18 cellular contexts compared by ENCODE assay signal in genomic region chr7:34061175-34061574, GRCh38.
DNase-seq lines count a peak whose midpoint lies in the region; ATAC-seq, FAIRE-seq and TF ChIP-seq lines count a peak whose summit lies in the region.
"Had no signal": no experiment of that assay in that cellular context is flagged by ENCODE, and none has a peak within 500 bp of the region (broad histone marks: within the 10 kb centered on the region; RNA-seq: fewer than 3 reads in every experiment).

No MANE protein-coding gene starts in this region.

- ATAC-seq in lung (ENCODE audit: insufficient read depth, low FRiP score) = peak; percentile 17
- ATAC-seq in HG03097 (IDR thresholded peaks at IDR 0.05; ENCODE audit: low FRiP score, unreplicated experiment) = no peak
- ATAC-seq in HG02870 (IDR thresholded peaks at IDR 0.05; ENCODE audit: unreplicated experiment) = no peak
- ATAC-seq: Panc1; stimulated activated naive B cell treated with anti-CD40 and anti-IgM and Interleukin-4, amounts not matched to agents 10 μg/mL and 1 μg/mL and 100 μg/mL, for 72 hours had no signal

- CTCF ChIA-PET in BJ (lab: Yijun Ruan, JAX) = interaction anchor here (1.9 to 2.2 kb wide), 2 partner anchors 27 to 79 kb away, joined by 6 to 8 read pairs; no protein-coding TSS in a partner anchor
- CTCF ChIA-PET in endothelial cell of umbilical vein (lab: Charles Lee) = interaction anchor here (0.9 kb wide), 1 partner anchor 16 kb away, joined by 3 read pairs; no protein-coding TSS in a partner anchor

- peak; percentile 61 for DNase-seq in BJ (ENCODE audit: low read depth)
- peak; percentile 97 for DNase-seq in NCI-H460 (ENCODE audit: extremely low read depth, low read depth)
- DNase-seq in endothelial cell of umbilical vein (ENCODE audit: low read depth, low spot score) = peak; percentile 50
- no peak for DNase-seq in lung (ENCODE audit: low spot score)
- DNase-seq in NCI-H1105 treated with DMSO at 0.1 percent for 48 hours (lab: John Stamatoyannopoulos, UW) = no peak
- no peak for DNase-seq in NOMO-1 treated with DMSO at 0.1 percent for 48 hours (lab: John Stamatoyannopoulos, UW; ENCODE audit: unreplicated experiment)
- DNase-seq: activated CD4-positive, alpha-beta memory T cell treated with anti-CD3 and anti-CD28 coated beads for 36 hours; esophagus squamous epithelium; NCI-H1048; NCI-H446; retina; stimulated activated CD4-positive, alpha-beta T cell treated with anti-CD3 and anti-CD28 coated beads, Interleukin-4, amount 100 ng/mL, for 4 hours; stimulated activated naive B cell treated with anti-CD40 and anti-IgM and Interleukin-4, amounts not matched to agents 10 μg/mL and 1 μg/mL and 100 μg/mL, for 72 hours; T-helper 9 cell had no signal

- intact Hi-C loops in endothelial cell of umbilical vein (cut with micrococcal nuclease) = no loop called here

- no TSS peak for BruUV-seq in endothelial cell of umbilical vein (replicated peaks; lab: Mats Ljungman, UMichigan)

- dilution Hi-C loops in endothelial cell of umbilical vein (cut with MboI; ENCODE audit: extremely low pct_ligation_motif_present, low sequenced_read_pairs) = no loop called here

- no peak for FAIRE-seq in endothelial cell of umbilical vein (lab: Jason Lieb, UNC)
- FAIRE-seq: G401.6 had no signal

- no peaks in the 10 kb centered on the region for H4K20me1 ChIP-seq in endothelial cell of umbilical vein (replicated peaks; ENCODE audit: control insufficient read depth, extremely low read depth, insufficient read depth, low read length)

- H3K9me1 ChIP-seq in endothelial cell of umbilical vein (replicated peaks; ENCODE audit: control insufficient read depth, extremely low read depth, insufficient read depth, low read length) = no peaks in the 10 kb centered on the region

- H3K27me3 ChIP-seq in BJ (ENCODE audit: control insufficient read depth, insufficient read depth, low read length) (no peaks in the 10 kb centered on the region), endothelial cell of umbilical vein (ENCODE audit: control insufficient read depth in 2 of 2, insufficient read depth in 2 of 2, low read length in 2 of 2) (no peaks in the 10 kb centered on the region), lung (ENCODE audit: control insufficient read depth, insufficient read depth) (no peaks in the 10 kb centered on the region)
- H3K27me3 ChIP-seq: esophagus squamous epithelium had no signal

- TF ChIP-seq CTCF in BJ (IDR thresholded peaks at IDR 0.05; ENCODE audit: insufficient read depth, low read depth, low read length) (no peak), endothelial cell of umbilical vein (IDR thresholded peaks at IDR 0.05; ENCODE audit: extremely low read depth in 1 of 2, insufficient read depth in 1 of 2, low read depth in 1 of 2, low read length in 2 of 2) (no peak), lung (IDR thresholded peaks at IDR 0.05; ENCODE audit: control extremely low read depth, extremely low read depth) (no peak)

- no peak overlapping the region for H3K27ac ChIP-seq in endothelial cell of umbilical vein (ENCODE audit: insufficient read depth, low read depth, low read length)
- H3K27ac ChIP-seq in lung (ENCODE audit: low read depth in 1 of 2, low read length in 1 of 2) = no peak overlapping the region
- H3K27ac ChIP-seq: esophagus squamous epithelium had no signal

- H3K36me3 ChIP-seq in BJ (ENCODE audit: control insufficient read depth, insufficient read depth, low read length) = no peaks in the 10 kb centered on the region; the same call in 1 of the 2 replicates
- H3K36me3 ChIP-seq in endothelial cell of umbilical vein (ENCODE audit: control insufficient read depth in 2 of 2, extremely low read depth in 1 of 2, insufficient read depth in 2 of 2, low read length in 2 of 2) = no peaks in the 10 kb centered on the region
- H3K36me3 ChIP-seq in lung (ENCODE audit: control insufficient read depth in 2 of 2, insufficient read depth in 2 of 2, low read length in 2 of 2) = no peaks in the 10 kb centered on the region
- H3K36me3 ChIP-seq: esophagus squamous epithelium had no signal

- POLR2A ChIA-PET in BJ (lab: Charles Lee) = no interaction called here
- POLR2A ChIA-PET in endothelial cell of umbilical vein (lab: Charles Lee) = no interaction called here

- no peak for TF ChIP-seq POLR2A in endothelial cell of umbilical vein (IDR thresholded peaks at IDR 0.05; ENCODE audit: low read depth, low read length)

- H3K4me2 ChIP-seq in endothelial cell of umbilical vein (ENCODE audit: insufficient read depth, low read length) = peak overlapping the region; percentile 4

- H3K9ac ChIP-seq in endothelial cell of umbilical vein (replicated peaks; ENCODE audit: extremely low read depth, insufficient read depth, low read length) = no peak overlapping the region

- H2AFZ ChIP-seq in endothelial cell of umbilical vein (ENCODE audit: low read depth, low read length) = no peak overlapping the region

- H3K4me3 ChIP-seq in BJ (ENCODE audit: low read depth, low read length) (no peak overlapping the region), endothelial cell of umbilical vein (replicated peaks in 1 of 3; ENCODE audit: insufficient read depth in 1 of 3, low read depth in 1 of 3, low read length in 3 of 3) (no peak overlapping the region), lung (no peak overlapping the region)
- H3K4me3 ChIP-seq: esophagus squamous epithelium had no signal

- WGBS in lung, 2 donors = 51 to 67% methylated on average over 1 of the region's 1 CpG

- peaks cover 5% of the 10 kb centered on the region for H3K4me1 ChIP-seq in endothelial cell of umbilical vein (ENCODE audit: control insufficient read depth, extremely low read depth, insufficient read depth, low read length)
- peaks cover 2 to 9% of the 10 kb centered on the region in 2 donors for H3K4me1 ChIP-seq in lung (ENCODE audit: control insufficient read depth in 2 of 2, insufficient read depth in 2 of 2, low read length in 2 of 2)

- no peaks in the 10 kb centered on the region for H3K9me3 ChIP-seq in endothelial cell of umbilical vein (replicated peaks; ENCODE audit: control insufficient read depth, insufficient read depth, low read length)
- no peaks in the 10 kb centered on the region for H3K9me3 ChIP-seq in lung (ENCODE audit: control insufficient read depth in 2 of 2, insufficient read depth in 1 of 2, low read length in 1 of 2)
- H3K9me3 ChIP-seq: esophagus squamous epithelium had no signal

- H3K79me2 ChIP-seq in endothelial cell of umbilical vein (ENCODE audit: control insufficient read depth, insufficient read depth, low read length) = no peaks in the 10 kb centered on the region

TF ChIP-seq in endothelial cell of umbilical vein, 7 proteins besides CTCF, POLR2A, EP300 and RAD21:
- TF ChIP-seq GATA2 (IDR thresholded peaks at IDR 0.05; ENCODE audit: insufficient read depth, insufficient read length, low read depth, low read length) (peak; percentile 82), MAX (IDR thresholded peaks at IDR 0.05; ENCODE audit: insufficient read depth, insufficient read length) (no peak), MYC (IDR thresholded peaks at IDR 0.05; ENCODE audit: low read depth, low read length) (no peak), FOS (IDR thresholded peaks at IDR 0.05; ENCODE audit: borderline replicate concordance, insufficient read depth, low read length) (peak; percentile 39), EZH2 (IDR thresholded peaks at IDR 0.05; ENCODE audit: borderline replicate concordance, low read depth, low read length, severe bottlenecking) (no peak), JUN (IDR thresholded peaks at IDR 0.05; ENCODE audit: borderline replicate concordance, insufficient read depth, insufficient read length, low read depth) (no peak), POLR2AphosphoS5 (IDR thresholded peaks at IDR 0.05; ENCODE audit: insufficient read depth, low read depth, low read length) (no peak)

Comparison
In these comparisons a context has a peak if more than half of its experiments do, and no peak if none do; other contexts are left out.
1. DNase-seq: peak in BJ (single experiment), NCI-H460 (single experiment) and endothelial cell of umbilical vein (single experiment); none in lung (single experiment), NCI-H1105 treated with DMSO at 0.1 percent for 48 hours (single experiment) and NOMO-1 treated with DMSO at 0.1 percent for 48 hours (single experiment).